1 cellular context compared by ENCODE assay signal in the genomic region with DNA sequence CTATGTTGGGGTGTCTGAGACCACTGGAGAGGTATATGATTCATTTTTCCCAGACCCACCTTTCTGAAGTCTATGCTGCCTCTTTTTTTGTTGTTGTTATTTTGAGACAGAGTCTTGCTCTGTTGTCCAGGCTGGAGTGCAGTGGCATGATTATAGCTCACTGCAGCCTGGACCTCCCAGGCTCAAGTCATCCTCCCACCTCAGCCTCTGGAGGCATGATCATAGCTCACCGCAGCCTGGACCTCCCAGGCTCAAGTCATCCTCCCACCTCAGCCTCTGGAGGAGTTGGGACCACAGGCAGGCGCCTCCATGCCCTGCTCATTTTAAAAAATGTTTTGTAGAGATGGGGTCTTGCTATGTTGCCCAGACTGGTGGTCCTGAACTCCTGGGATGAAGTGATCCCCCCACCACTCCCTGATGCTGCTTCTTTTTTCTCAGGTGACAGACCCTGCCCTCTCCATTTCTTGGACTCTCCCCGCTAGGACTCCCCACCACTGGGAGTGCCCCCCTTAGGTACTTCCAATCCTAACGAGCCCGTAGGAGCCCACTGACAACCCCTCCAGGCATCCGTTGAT.
TF ChIP-seq lines count a peak whose summit lies in the region.

No MANE protein-coding gene starts in this region.

TF ChIP-seq in HCT116, 20 proteins besides CTCF, POLR2A, EP300 and RAD21 (continued from another document):
- TF ChIP-seq SIN3A (IDR thresholded peaks at IDR 0.05; ENCODE audit: low read depth) (no peak), JUND (IDR thresholded peaks at IDR 0.05) (no peak), YY1 (IDR thresholded peaks at IDR 0.05; ENCODE audit: extremely low read depth, insufficient replicate concordance, low read depth, low read length) (no peak), FOSL1 (IDR thresholded peaks at IDR 0.05; ENCODE audit: low read depth) (no peak), EGR1 (IDR thresholded peaks at IDR 0.05; ENCODE audit: low read depth) (no peak)
- TF ChIP-seq, protein P1, sequence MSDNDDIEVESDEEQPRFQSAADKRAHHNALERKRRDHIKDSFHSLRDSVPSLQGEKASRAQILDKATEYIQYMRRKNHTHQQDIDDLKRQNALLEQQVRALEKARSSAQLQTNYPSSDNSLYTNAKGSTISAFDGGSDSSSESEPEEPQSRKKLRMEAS (IDR thresholded peaks at IDR 0.05) = no peak
TF ChIP-seq in HCT116: peak in this region for 0.
